In the genomic region with DNA sequence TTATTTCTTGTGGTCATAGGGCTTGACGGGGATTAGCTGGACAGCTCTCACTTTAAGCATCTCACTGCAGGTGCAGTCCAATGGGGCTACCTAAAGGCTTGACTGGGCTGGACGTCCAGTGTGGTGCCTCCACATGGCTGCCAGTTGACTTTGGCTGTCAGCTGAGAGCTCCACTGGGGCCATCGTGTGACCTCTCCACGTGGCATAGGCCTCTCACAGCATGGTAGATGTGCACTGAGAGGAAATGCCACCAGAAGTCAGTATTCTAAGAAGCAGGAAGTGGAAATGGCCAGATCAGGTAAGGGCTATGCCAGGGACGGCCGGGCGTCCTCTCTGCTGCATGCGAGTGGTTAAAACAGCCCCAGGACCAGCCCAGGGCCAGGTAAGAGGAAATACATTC, we compare ENCODE assay signal across 8 cellular contexts.
"Had no signal": no experiment of that assay in that cellular context is flagged by ENCODE, and none has a peak within 500 bp of the region (broad histone marks: within the 10 kb centered on the region; RNA-seq: fewer than 3 reads in every experiment).

No MANE protein-coding gene starts in this region.

- ATAC-seq: GM12878 had no signal

- H3K4me3 ChIP-seq: GM12878 had no signal

- FAIRE-seq: G401.6, GM12878, GM12891, GM12892, GM18507, GM19239 had no signal

- DNase-seq: GDM1, GF-D8 had no signal
